ENCODE assay signal across 17 cellular contexts in genomic region chr17:18031955-18032354, GRCh38. TPM values are rescaled to one million over a fixed set of nuclear protein-coding genes. Genes with fewer than 3 reads are reported as not detected.
DNase-seq lines count a peak whose midpoint lies in the region; ATAC-seq and TF ChIP-seq lines count a peak whose summit lies in the region.
"Had no signal": no experiment of that assay in that cellular context is flagged by ENCODE, and none has a peak within 500 bp of the region (broad histone marks: within the 10 kb centered on the region; RNA-seq: fewer than 3 reads in every experiment).

No MANE protein-coding gene starts in this region.

- H3K79me2 ChIP-seq in ACC112 (ENCODE audit: control insufficient read depth, insufficient read depth, low read length, unreplicated experiment), result peaks cover 8% of the 10 kb centered on the region

- CTCF ChIA-PET in HEK293T (lab: Yijun Ruan, JAX), result interaction anchor here (0.7 to 2.1 kb wide), 3 partner anchors 36 to 141 kb away, joined by 3 to 11 read pairs (median 5); no protein-coding TSS in a partner anchor

- no peak overlapping the region for H3K4me3 ChIP-seq in ACC112 (ENCODE audit: low read depth, low read length)

- H3K27ac Mint-ChIP-seq in dendritic cell treated with granulocyte-macrophage colony-stimulating factor and Interleukin-4, amounts not matched to agents 40 ng/mL and 50 ng/mL, for 4 days, result peak overlapping the region; percentile 73
- H3K27ac Mint-ChIP-seq in activated T-cell treated with anti-CD3 and anti-CD28 coated beads, Interleukin-2, amount 50 U/mL, for 24 hours, result no peak overlapping the region
- no peak overlapping the region for H3K27ac Mint-ChIP-seq in activated T-helper 17 cell treated with anti-CD3 and anti-CD28 coated beads, Interleukin-2, amount 50 U/mL, for 72 hours
- H3K27ac Mint-ChIP-seq: stimulated activated memory B cell treated with anti-CD40 and anti-IgM and Interleukin-4, amounts not matched to agents 10 μg/mL and 1 μg/mL and 100 μg/mL, for 72 hours had no signal

- DNase-seq in HT1080 (ENCODE audit: low read depth) (peak; percentile 78), lung microvascular endothelial cell (ENCODE audit: low read depth in 2 of 2) (peak; percentile 87 to 92), midbrain (lab: John Stamatoyannopoulos, UW) (no peak), HEK293T (ENCODE audit: extremely low spot score) (no peak)
- DNase-seq in activated T-cell treated with anti-CD3 and anti-CD28 coated beads, Interleukin-2, amount 50 U/mL, for 24 hours, result no peak
- DNase-seq: activated T-cell treated with anti-CD3 and anti-CD28 coated beads for 4 hours; DMS 273 treated with DMSO at 0.1 percent for 48 hours; effector CD8-positive, alpha-beta T cell; hippocampal formation; KG1; NCI-H2029; stimulated activated CD4-positive, alpha-beta T cell treated with anti-CD3 and anti-CD28 coated beads, Interleukin-4, amount 100 ng/mL, for 1 hour; WERI-Rb-1 had no signal

- intact Hi-C loops in dendritic cell treated with granulocyte-macrophage colony-stimulating factor and Interleukin-4, amounts not matched to agents 40 ng/mL and 50 ng/mL, for 4 days (cut with micrococcal nuclease), result loop anchor here (2.0 to 10.0 kb wide), 3 partner anchors 59 to 350 kb away; partner anchors contain the start of genes DRC3, RAI1 and TOM1L2

- no peak for ATAC-seq in activated T-helper 17 cell treated with anti-CD3 and anti-CD28 coated beads, Interleukin-2, amount 50 U/mL, for 72 hours (replicated peaks)
- ATAC-seq: stimulated activated memory B cell treated with anti-CD40 and anti-IgM and Interleukin-4, amounts not matched to agents 10 μg/mL and 1 μg/mL and 100 μg/mL, for 72 hours had no signal

- H3K36me3 ChIP-seq in ACC112 (ENCODE audit: insufficient read depth, low read length), result no peaks in the 10 kb centered on the region
- H3K36me3 ChIP-seq: WERI-Rb-1 had no signal

- no peak overlapping the region for H3K4me3 Mint-ChIP-seq in dendritic cell treated with granulocyte-macrophage colony-stimulating factor and Interleukin-4, amounts not matched to agents 40 ng/mL and 50 ng/mL, for 4 days
- no peak overlapping the region for H3K4me3 Mint-ChIP-seq in activated T-cell treated with anti-CD3 and anti-CD28 coated beads, Interleukin-2, amount 50 U/mL, for 24 hours
- H3K4me3 Mint-ChIP-seq in activated T-helper 17 cell treated with anti-CD3 and anti-CD28 coated beads, Interleukin-2, amount 50 U/mL, for 72 hours, result no peak overlapping the region
- H3K4me3 Mint-ChIP-seq: stimulated activated memory B cell treated with anti-CD40 and anti-IgM and Interleukin-4, amounts not matched to agents 10 μg/mL and 1 μg/mL and 100 μg/mL, for 72 hours had no signal

- H2AFZ ChIP-seq in ACC112 (ENCODE audit: low read length, unreplicated experiment), result peak overlapping the region; percentile 11

- POLR2A ChIA-PET in HEK293T (lab: Yijun Ruan, JAX), result interaction anchor here (0.6 kb wide), 1 partner anchor 124 kb away, joined by 4 read pairs; no protein-coding TSS in a partner anchor

- H3K27me3 Mint-ChIP-seq in dendritic cell treated with granulocyte-macrophage colony-stimulating factor and Interleukin-4, amounts not matched to agents 40 ng/mL and 50 ng/mL, for 4 days, result no peaks in the 10 kb centered on the region
- H3K27me3 Mint-ChIP-seq in activated T-cell treated with anti-CD3 and anti-CD28 coated beads, Interleukin-2, amount 50 U/mL, for 24 hours, result no peaks in the 10 kb centered on the region
- H3K27me3 Mint-ChIP-seq in activated T-helper 17 cell treated with anti-CD3 and anti-CD28 coated beads, Interleukin-2, amount 50 U/mL, for 72 hours, result no peaks in the 10 kb centered on the region
- H3K27me3 Mint-ChIP-seq: stimulated activated memory B cell treated with anti-CD40 and anti-IgM and Interleukin-4, amounts not matched to agents 10 μg/mL and 1 μg/mL and 100 μg/mL, for 72 hours had no signal

- H3K27me3 ChIP-seq in ACC112 (ENCODE audit: insufficient read depth, low read length), result no peaks in the 10 kb centered on the region

- H3K9me3 Mint-ChIP-seq in dendritic cell treated with granulocyte-macrophage colony-stimulating factor and Interleukin-4, amounts not matched to agents 40 ng/mL and 50 ng/mL, for 4 days, result no peaks in the 10 kb centered on the region
- H3K9me3 Mint-ChIP-seq in activated T-cell treated with anti-CD3 and anti-CD28 coated beads, Interleukin-2, amount 50 U/mL, for 24 hours, result no peaks in the 10 kb centered on the region
- no peaks in the 10 kb centered on the region for H3K9me3 Mint-ChIP-seq in activated T-helper 17 cell treated with anti-CD3 and anti-CD28 coated beads, Interleukin-2, amount 50 U/mL, for 72 hours
- H3K9me3 Mint-ChIP-seq: stimulated activated memory B cell treated with anti-CD40 and anti-IgM and Interleukin-4, amounts not matched to agents 10 μg/mL and 1 μg/mL and 100 μg/mL, for 72 hours had no signal

- peak overlapping the region; percentile 33 for H3K27ac ChIP-seq in ACC112 (ENCODE audit: low read depth, low read length)
- H3K27ac ChIP-seq: WERI-Rb-1 had no signal

- peaks cover 29% of the 10 kb centered on the region for H3K36me3 Mint-ChIP-seq in dendritic cell treated with granulocyte-macrophage colony-stimulating factor and Interleukin-4, amounts not matched to agents 40 ng/mL and 50 ng/mL, for 4 days (ENCODE audit: low read depth)
- peaks cover 15% of the 10 kb centered on the region for H3K36me3 Mint-ChIP-seq in activated T-cell treated with anti-CD3 and anti-CD28 coated beads, Interleukin-2, amount 50 U/mL, for 24 hours (ENCODE audit: low read depth)
- H3K36me3 Mint-ChIP-seq in activated T-helper 17 cell treated with anti-CD3 and anti-CD28 coated beads, Interleukin-2, amount 50 U/mL, for 72 hours (ENCODE audit: low read depth), result peaks cover 10% of the 10 kb centered on the region

- peaks cover 28% of the 10 kb centered on the region for H3K4me1 Mint-ChIP-seq in dendritic cell treated with granulocyte-macrophage colony-stimulating factor and Interleukin-4, amounts not matched to agents 40 ng/mL and 50 ng/mL, for 4 days (ENCODE audit: low read depth)
- peaks cover 30% of the 10 kb centered on the region for H3K4me1 Mint-ChIP-seq in activated T-cell treated with anti-CD3 and anti-CD28 coated beads, Interleukin-2, amount 50 U/mL, for 24 hours (ENCODE audit: low read depth)
- peaks cover 17% of the 10 kb centered on the region for H3K4me1 Mint-ChIP-seq in activated T-helper 17 cell treated with anti-CD3 and anti-CD28 coated beads, Interleukin-2, amount 50 U/mL, for 72 hours

- H3K4me1 ChIP-seq in ACC112 (ENCODE audit: control insufficient read depth, insufficient read depth, low read length, unreplicated experiment), result peaks cover 15% of the 10 kb centered on the region

TF ChIP-seq in HEK293T, 16 proteins besides CTCF, POLR2A, EP300 and RAD21:
- no peak for TF ChIP-seq NFRKB (IDR thresholded peaks at IDR 0.05)
- no peak for TF ChIP-seq SUZ12 (IDR thresholded peaks at IDR 0.05)
- no peak for TF ChIP-seq LEF1 (IDR thresholded peaks at IDR 0.05; ENCODE audit: borderline replicate concordance)
- no peak for TF ChIP-seq FOXM1 (IDR thresholded peaks at IDR 0.05; ENCODE audit: borderline replicate concordance)
- no peak for TF ChIP-seq BHLHE40 (IDR thresholded peaks at IDR 0.05; ENCODE audit: borderline replicate concordance)
- no peak for TF ChIP-seq ELF4 (IDR thresholded peaks at IDR 0.05)
- no peak for TF ChIP-seq FOXK2 (IDR thresholded peaks at IDR 0.05)
- no peak for TF ChIP-seq L3MBTL2 (conservative IDR thresholded peaks at IDR 0.05)
- TF ChIP-seq TARDBP (IDR thresholded peaks at IDR 0.05), result no peak

RNA-seq across cellular contexts. Expression of gene ATPAF2, which starts 7.0 kb away (rescaled TPM):
- total RNA-seq in HT1080 (2014; rRNA removed; shearing (Covaris generic)), result 16.6 and 17.8 TPM in 2 replicates
- 14.8 and 24.4 TPM in 2 replicates for polyA plus RNA-seq in HT1080 (2015; cell fraction: cytosol; rRNA removed)
- polyA plus RNA-seq in HT1080 (2015; cell fraction: nucleus; rRNA removed), result 23.2 and 26.4 TPM in 2 replicates
- 14.8 and 15.1 TPM in 2 replicates for total RNA-seq in lung microvascular endothelial cell
- 10 to 100 TPM; 30.8 to 33.5 TPM for total RNA-seq in activated T-helper 17 cell treated with anti-CD3 and anti-CD28 coated beads, Interleukin-2, amount 50 U/mL, for 72 hours

RNA-seq across cellular contexts. Expression of gene GID4, which starts 7.3 kb away (rescaled TPM):
- total RNA-seq in HT1080 (2014; rRNA removed; shearing (Covaris generic)), result 5.0 and 7.8 TPM in 2 replicates
- 9.0 and 11.2 TPM in 2 replicates for polyA plus RNA-seq in HT1080 (2015; cell fraction: cytosol; rRNA removed)
- polyA plus RNA-seq in HT1080 (2015; cell fraction: nucleus; rRNA removed), result 7.6 and 8.6 TPM in 2 replicates
- 5.2 and 5.6 TPM in 2 replicates for total RNA-seq in lung microvascular endothelial cell
- total RNA-seq in activated T-helper 17 cell treated with anti-CD3 and anti-CD28 coated beads, Interleukin-2, amount 50 U/mL, for 72 hours, result 1 to 10 TPM; 6.4 to 7.2 TPM

RNA-seq across cellular contexts. Expression of gene DRG2, which starts 55.8 kb away (rescaled TPM):
- total RNA-seq in HT1080 (2014; rRNA removed; shearing (Covaris generic)), result 55.5 and 55.9 TPM in 2 replicates
- 40.1 and 45.1 TPM in 2 replicates for polyA plus RNA-seq in HT1080 (2015; cell fraction: cytosol; rRNA removed)
- polyA plus RNA-seq in HT1080 (2015; cell fraction: nucleus; rRNA removed), result 89.0 and 105 TPM in 2 replicates
- 23.8 and 31.3 TPM in 2 replicates for total RNA-seq in lung microvascular endothelial cell
- total RNA-seq in activated T-helper 17 cell treated with anti-CD3 and anti-CD28 coated beads, Interleukin-2, amount 50 U/mL, for 72 hours, result 10 to 100 TPM; 33.8 to 64.7 TPM

RNA-seq across cellular contexts. Expression of gene DRC3, which starts 59.3 kb away (rescaled TPM):
- total RNA-seq in HT1080 (2014; rRNA removed; shearing (Covaris generic)), result 0.47 and 1.1 TPM in 2 replicates
- 0.23 and 1.6 TPM in 2 replicates for polyA plus RNA-seq in HT1080 (2015; cell fraction: cytosol; rRNA removed)
- 3.0 and 3.1 TPM in 2 replicates for polyA plus RNA-seq in HT1080 (2015; cell fraction: nucleus; rRNA removed)
- 1.1 and 2.0 TPM in 2 replicates for total RNA-seq in lung microvascular endothelial cell
- under 1 TPM in 1 of 2 donors, not detected in 1; 0.58 TPM for total RNA-seq in activated T-helper 17 cell treated with anti-CD3 and anti-CD28 coated beads, Interleukin-2, amount 50 U/mL, for 72 hours

RNA-seq across cellular contexts. Expression of gene TOM1L2, which starts 59.8 kb away (rescaled TPM):
- total RNA-seq in HT1080 (2014; rRNA removed; shearing (Covaris generic)), result 13.5 and 17.5 TPM in 2 replicates
- polyA plus RNA-seq in HT1080 (2015; cell fraction: cytosol; rRNA removed), result 14.8 and 21.7 TPM in 2 replicates
- 38.6 and 45.3 TPM in 2 replicates for polyA plus RNA-seq in HT1080 (2015; cell fraction: nucleus; rRNA removed)
- total RNA-seq in lung microvascular endothelial cell, result 12.6 and 18.5 TPM in 2 replicates
- total RNA-seq in activated T-helper 17 cell treated with anti-CD3 and anti-CD28 coated beads, Interleukin-2, amount 50 U/mL, for 72 hours, result 10 to 100 TPM; 20.4 to 24.8 TPM

Comparison
In these comparisons a context has a peak if more than half of its experiments do, and no peak if none do; other contexts are left out.
1. DNase-seq: peak in HT1080 (single experiment) and lung microvascular endothelial cell (2 of 2); none in activated T-cell treated with anti-CD3 and anti-CD28 coated beads, Interleukin-2, amount 50 U/mL, for 24 hours (single experiment), midbrain (single experiment) and HEK293T (single experiment).